In the genomic region with DNA sequence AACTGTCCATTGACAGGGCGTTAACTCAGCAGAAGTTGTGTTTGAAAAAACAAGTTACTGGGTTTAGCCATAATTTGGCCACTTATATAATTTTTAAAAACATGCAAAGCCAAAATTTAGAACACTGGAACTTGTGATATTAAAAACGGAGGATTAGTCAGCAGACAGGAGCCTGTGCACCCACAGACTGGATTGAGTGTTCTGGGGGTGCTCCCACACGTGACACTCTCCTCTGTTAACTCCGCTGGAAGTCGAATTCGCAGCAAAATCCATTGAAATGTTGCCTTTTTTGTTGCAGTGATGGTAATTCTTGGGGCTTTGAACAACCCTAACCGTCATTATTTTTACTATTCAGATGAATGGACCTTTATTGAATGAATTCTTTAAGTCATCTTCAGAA, we compare ENCODE assay signal across 38 cellular contexts.
"Had no signal": no experiment of that assay in that cellular context is flagged by ENCODE, and none has a peak within 500 bp of the region (broad histone marks: within the 10 kb centered on the region; RNA-seq: fewer than 3 reads in every experiment).

No MANE protein-coding gene starts in this region.

- H3K4me1 ChIP-seq: adrenal gland, ascending aorta, breast epithelium, esophagus muscularis mucosa, foreskin keratinocyte, gastrocnemius medialis had no signal

- H3K36me3 ChIP-seq: adrenal gland, ascending aorta, breast epithelium, cardiac muscle cell, esophagus muscularis mucosa, WERI-Rb-1 had no signal

- H3K4me3 ChIP-seq: adrenal gland, ascending aorta, breast epithelium, cardiac muscle cell, coronary artery, esophagus muscularis mucosa, gastrocnemius medialis had no signal

- H3K27me3 Mint-ChIP-seq: activated CD4-positive, alpha-beta memory T cell treated with anti-CD3 and anti-CD28 coated beads for 36 hours; activated CD4-positive, alpha-beta T cell treated with anti-CD3 and anti-CD28 coated beads for 36 hours; activated CD4-positive, alpha-beta T cell treated with anti-CD3 and anti-CD28 coated beads, Interleukin-2, amount 10 ng/mL, durations not matched to agents 24 days and 14 days; activated CD8-positive, alpha-beta memory T cell treated with anti-CD3 and anti-CD28 coated beads, Interleukin-2, amount 10 ng/mL, durations not matched to agents 7 days and 5 days; activated naive CD4-positive, alpha-beta T cell treated with anti-CD3 and anti-CD28 coated beads, Interleukin-2, amount 50 U/mL, for 24 hours; activated naive CD8-positive, alpha-beta T cell treated with anti-CD3 and anti-CD28 coated beads for 36 hours; activated naive CD8-positive, alpha-beta T cell treated with anti-CD3 and anti-CD28 coated beads, Interleukin-2, amount 50 U/mL, for 24 hours; brain; dendritic cell treated with granulocyte-macrophage colony-stimulating factor and Interleukin-4, amounts not matched to agents 40 ng/mL and 50 ng/mL, for 4 days; effector memory CD8-positive, alpha-beta T cell; T-helper 17 cell had no signal

- H3K9me3 ChIP-seq: adrenal gland, ascending aorta, breast epithelium, esophagus muscularis mucosa, gastrocnemius medialis had no signal

- H3K27me3 ChIP-seq: adrenal gland, ascending aorta, breast epithelium, cardiac muscle cell, esophagus muscularis mucosa, foreskin keratinocyte, gastrocnemius medialis had no signal

- H3K9me3 Mint-ChIP-seq: activated CD4-positive, alpha-beta memory T cell treated with anti-CD3 and anti-CD28 coated beads for 36 hours; activated naive CD4-positive, alpha-beta T cell treated with anti-CD3 and anti-CD28 coated beads for 36 hours; activated naive CD4-positive, alpha-beta T cell treated with anti-CD3 and anti-CD28 coated beads, Interleukin-2, amount 50 U/mL, for 24 hours; activated naive CD8-positive, alpha-beta T cell treated with anti-CD3 and anti-CD28 coated beads for 36 hours; activated naive CD8-positive, alpha-beta T cell treated with anti-CD3 and anti-CD28 coated beads, Interleukin-2, amount 50 U/mL, for 24 hours; activated T-helper 1 cell treated with anti-CD3 and anti-CD28 coated beads, Interleukin-12 subunit alpha, Interleukin-12 subunit beta, Interleukin-2, Interleukin-4 antibody, amounts not matched to agents 30 ng/mL and 10 ng/mL and 1 ng/mL, durations not matched to agents 14 hours and 24 hours and 36 hours; activated T-helper 2 cell treated with anti-CD3 and anti-CD28 coated beads, Interferon-gamma antibody, Interleukin-2, Interleukin-4, amounts not matched to agents 10 μg/mL and 5 μg/mL and 100 μg/mL, durations not matched to agents 14 hours and 24 hours and 36 hours; dendritic cell treated with granulocyte-macrophage colony-stimulating factor and Interleukin-4, amounts not matched to agents 40 ng/mL and 50 ng/mL, for 4 days; effector memory CD8-positive, alpha-beta T cell; T-helper 2 cell treated with Interferon-gamma antibody and Interleukin-4, amounts not matched to agents 5 μg/mL and 100 μg/mL, for 36 hours had no signal

- DNase-seq: activated CD4-positive, alpha-beta memory T cell treated with anti-CD3 and anti-CD28 coated beads for 36 hours; activated CD4-positive, alpha-beta T cell treated with anti-CD3 and anti-CD28 coated beads for 36 hours; activated CD4-positive, alpha-beta T cell treated with anti-CD3 and anti-CD28 coated beads, Interleukin-2, amount 10 ng/mL, durations not matched to agents 24 days and 14 days; activated CD4-positive, CD25-positive, alpha-beta regulatory T cell; activated CD4-positive, CD25-positive, alpha-beta regulatory T cell treated with anti-CD3 and anti-CD28 coated beads, Interleukin-2, amount 50 U/mL, for 72 hours; activated CD8-positive, alpha-beta memory T cell treated with anti-CD3 and anti-CD28 coated beads, Interleukin-2, amount 10 ng/mL, durations not matched to agents 7 days and 5 days; activated CD8-positive, alpha-beta memory T cell treated with anti-CD3 and anti-CD28 coated beads, Interleukin-2, amount 50 U/mL, for 4 hours; activated CD8-positive, alpha-beta T cell treated with anti-CD3 and anti-CD28 coated beads, Interleukin-2, amount 10 ng/mL, durations not matched to agents 7 days and 5 days; activated effector memory CD4-positive, alpha-beta T cell treated with anti-CD3 and anti-CD28 coated beads, Interleukin-2, amount 50 U/mL, for 16 hours; activated naive CD4-positive, alpha-beta T cell treated with anti-CD3 and anti-CD28 coated beads for 36 hours; activated naive CD8-positive, alpha-beta T cell treated with anti-CD3 and anti-CD28 coated beads for 36 hours; activated naive CD8-positive, alpha-beta T cell treated with anti-CD3 and anti-CD28 coated beads, Interleukin-2, amount 50 U/mL, for 24 hours; activated T-cell treated with anti-CD3 and anti-CD28 coated beads, Interleukin-2, amount 50 U/mL, for 1 hour; activated T-cell treated with anti-CD3 and anti-CD28 coated beads, Interleukin-2, amount 50 U/mL, for 48 hours; adrenal gland; central memory CD4-positive, alpha-beta T cell; cerebellar nuclear complex; effector CD4-positive, alpha-beta T cell; effector memory CD8-positive, alpha-beta T cell; erythroblast; foreskin keratinocyte; gastrocnemius medialis; glutamatergic neuron; T-helper 1 cell; T-helper 17 cell; T1000; WERI-Rb-1 had no signal

- H3K27ac Mint-ChIP-seq: activated CD4-positive, alpha-beta memory T cell treated with anti-CD3 and anti-CD28 coated beads for 36 hours; activated CD4-positive, alpha-beta T cell treated with anti-CD3 and anti-CD28 coated beads for 36 hours; activated CD4-positive, alpha-beta T cell treated with anti-CD3 and anti-CD28 coated beads, Interleukin-2, amount 10 ng/mL, durations not matched to agents 24 days and 14 days; activated CD8-positive, alpha-beta memory T cell treated with anti-CD3 and anti-CD28 coated beads, Interleukin-2, amount 10 ng/mL, durations not matched to agents 7 days and 5 days; activated CD8-positive, alpha-beta T cell treated with anti-CD3 and anti-CD28 coated beads, Interleukin-2, amount 10 ng/mL, durations not matched to agents 7 days and 5 days; activated naive CD4-positive, alpha-beta T cell treated with anti-CD3 and anti-CD28 coated beads for 36 hours; activated naive CD8-positive, alpha-beta T cell treated with anti-CD3 and anti-CD28 coated beads for 36 hours; activated naive CD8-positive, alpha-beta T cell treated with anti-CD3 and anti-CD28 coated beads, Interleukin-2, amount 50 U/mL, for 24 hours; activated T-helper 1 cell treated with anti-CD3 and anti-CD28 coated beads, Interleukin-12 subunit alpha, Interleukin-12 subunit beta, Interleukin-2, Interleukin-4 antibody, amounts not matched to agents 30 ng/mL and 10 ng/mL and 1 ng/mL, durations not matched to agents 14 hours and 24 hours and 36 hours; activated T-helper 2 cell treated with anti-CD3 and anti-CD28 coated beads, Interferon-gamma antibody, Interleukin-2, Interleukin-4, amounts not matched to agents 10 μg/mL and 5 μg/mL and 100 μg/mL, durations not matched to agents 14 hours and 24 hours and 36 hours; brain; dendritic cell treated with granulocyte-macrophage colony-stimulating factor and Interleukin-4, amounts not matched to agents 40 ng/mL and 50 ng/mL, for 4 days; effector memory CD8-positive, alpha-beta T cell; T-helper 17 cell; T-helper 2 cell treated with Interferon-gamma antibody and Interleukin-4, amounts not matched to agents 5 μg/mL and 100 μg/mL, for 36 hours had no signal

- ATAC-seq: activated CD4-positive, alpha-beta T cell treated with anti-CD3 and anti-CD28 coated beads for 36 hours; activated CD8-positive, alpha-beta memory T cell treated with anti-CD3 and anti-CD28 coated beads, Interleukin-2, amount 10 ng/mL, durations not matched to agents 7 days and 5 days; activated CD8-positive, alpha-beta T cell treated with anti-CD3 and anti-CD28 coated beads, Interleukin-2, amount 10 ng/mL, durations not matched to agents 7 days and 5 days; activated naive CD8-positive, alpha-beta T cell treated with anti-CD3 and anti-CD28 coated beads, Interleukin-2, amount 50 U/mL, for 24 hours; effector memory CD8-positive, alpha-beta T cell; foreskin keratinocyte; gastrocnemius medialis; T-helper 17 cell had no signal

- H3K4me3 Mint-ChIP-seq: activated CD4-positive, alpha-beta memory T cell treated with anti-CD3 and anti-CD28 coated beads for 36 hours; activated CD4-positive, alpha-beta T cell treated with anti-CD3 and anti-CD28 coated beads for 36 hours; activated CD4-positive, alpha-beta T cell treated with anti-CD3 and anti-CD28 coated beads, Interleukin-2, amount 10 ng/mL, durations not matched to agents 24 days and 14 days; activated CD8-positive, alpha-beta memory T cell treated with anti-CD3 and anti-CD28 coated beads, Interleukin-2, amount 10 ng/mL, durations not matched to agents 7 days and 5 days; activated CD8-positive, alpha-beta T cell treated with anti-CD3 and anti-CD28 coated beads, Interleukin-2, amount 10 ng/mL, durations not matched to agents 7 days and 5 days; activated naive CD4-positive, alpha-beta T cell treated with anti-CD3 and anti-CD28 coated beads for 36 hours; activated naive CD4-positive, alpha-beta T cell treated with anti-CD3 and anti-CD28 coated beads, Interleukin-2, amount 50 U/mL, for 24 hours; activated naive CD8-positive, alpha-beta T cell treated with anti-CD3 and anti-CD28 coated beads for 36 hours; activated naive CD8-positive, alpha-beta T cell treated with anti-CD3 and anti-CD28 coated beads, Interleukin-2, amount 50 U/mL, for 24 hours; activated T-helper 1 cell treated with anti-CD3 and anti-CD28 coated beads, Interleukin-12 subunit alpha, Interleukin-12 subunit beta, Interleukin-2, Interleukin-4 antibody, amounts not matched to agents 30 ng/mL and 10 ng/mL and 1 ng/mL, durations not matched to agents 14 hours and 24 hours and 36 hours; brain; dendritic cell treated with granulocyte-macrophage colony-stimulating factor and Interleukin-4, amounts not matched to agents 40 ng/mL and 50 ng/mL, for 4 days; effector memory CD8-positive, alpha-beta T cell; T-helper 17 cell; T-helper 2 cell treated with Interferon-gamma antibody and Interleukin-4, amounts not matched to agents 5 μg/mL and 100 μg/mL, for 36 hours had no signal

- H3K27ac ChIP-seq: adrenal gland, ascending aorta, breast epithelium, cardiac muscle cell, coronary artery, esophagus muscularis mucosa, foreskin keratinocyte, gastrocnemius medialis, WERI-Rb-1 had no signal

- H3K4me1 Mint-ChIP-seq: activated CD4-positive, alpha-beta T cell treated with anti-CD3 and anti-CD28 coated beads for 36 hours; activated CD4-positive, alpha-beta T cell treated with anti-CD3 and anti-CD28 coated beads, Interleukin-2, amount 10 ng/mL, durations not matched to agents 24 days and 14 days; activated CD8-positive, alpha-beta memory T cell treated with anti-CD3 and anti-CD28 coated beads, Interleukin-2, amount 10 ng/mL, durations not matched to agents 7 days and 5 days; activated naive CD4-positive, alpha-beta T cell treated with anti-CD3 and anti-CD28 coated beads, Interleukin-2, amount 50 U/mL, for 24 hours; activated naive CD8-positive, alpha-beta T cell treated with anti-CD3 and anti-CD28 coated beads for 36 hours; activated naive CD8-positive, alpha-beta T cell treated with anti-CD3 and anti-CD28 coated beads, Interleukin-2, amount 50 U/mL, for 24 hours; T-helper 17 cell had no signal
